ENCODE assay signal across 24 cellular contexts in genomic region chr16:2280981-2281542, GRCh38. TPM values are rescaled to one million over a fixed set of nuclear protein-coding genes. Genes with fewer than 3 reads are reported as not detected.
DNase-seq lines count a peak whose midpoint lies in the region; ATAC-seq and TF ChIP-seq lines count a peak whose summit lies in the region.
"Had no signal": no experiment of that assay in that cellular context is flagged by ENCODE, and none has a peak within 500 bp of the region (broad histone marks: within the 10 kb centered on the region; RNA-seq: fewer than 3 reads in every experiment).

No MANE protein-coding gene starts in this region.

- peaks cover 0 to 12% of the 10 kb centered on the region in 2 experiments for H3K36me3 ChIP-seq in SK-N-SH (replicated peaks in 1 of 2; ENCODE audit: control insufficient read depth in 1 of 2, insufficient read depth in 2 of 2, low read length in 1 of 2)
- peaks cover 53% of the 10 kb centered on the region for H3K36me3 ChIP-seq in WERI-Rb-1
- H3K36me3 ChIP-seq in endodermal cell (ENCODE audit: control insufficient read depth, insufficient read depth, low read length): no peaks in the 10 kb centered on the region
- H3K36me3 ChIP-seq in neuronal stem cell (replicated peaks in 1 of 2; ENCODE audit: control insufficient read depth in 2 of 2, insufficient read depth in 2 of 2, low read length in 2 of 2): peaks cover 0 to 11% of the 10 kb centered on the region in 2 donors
- H3K36me3 ChIP-seq: SJSA1 had no signal

- no peak overlapping the region for H3K4ac ChIP-seq in neuronal stem cell (ENCODE audit: low read length)

- no peaks in the 10 kb centered on the region for H3K27me3 ChIP-seq in SK-N-SH (ENCODE audit: insufficient read depth)
- no peaks in the 10 kb centered on the region for H3K27me3 ChIP-seq in WERI-Rb-1 (ENCODE audit: insufficient read depth, low read depth, severe bottlenecking)
- H3K27me3 ChIP-seq in endodermal cell (ENCODE audit: control insufficient read depth, insufficient read depth, low read length, poor library complexity, severe bottlenecking): no peaks in the 10 kb centered on the region
- no peaks in the 10 kb centered on the region for H3K27me3 ChIP-seq in neuronal stem cell (ENCODE audit: control insufficient read depth in 3 of 3, insufficient read depth in 3 of 3, low read depth in 1 of 3, low read length in 3 of 3)
- H3K27me3 ChIP-seq: BLaER1 treated with 17β-estradiol and CSF1 and Interleukin-3, amounts not matched to agents 10 nM and 100 nM had no signal

- no peak overlapping the region for H3K14ac ChIP-seq in neuronal stem cell (ENCODE audit: low read length)

- ATAC-seq in SK-N-SH treated with all-trans-retinoic acid at 6 μM for 48 hours: no peak
- ATAC-seq: Right ventricle myocardium inferior had no signal

- H3K9me3 Mint-ChIP-seq in endodermal cell (no peaks in the 10 kb centered on the region), nephron progenitor cell (no peaks in the 10 kb centered on the region)
- H3K9me3 Mint-ChIP-seq in activated T-cell treated with anti-CD3 and anti-CD28 coated beads, Interleukin-2, amount 50 U/mL, for 24 hours: no peaks in the 10 kb centered on the region
- H3K9me3 Mint-ChIP-seq: CD8-positive, alpha-beta memory T cell; HFFc6 had no signal

- H3K27me3 Mint-ChIP-seq in endodermal cell (ENCODE audit: insufficient read depth): no peaks in the 10 kb centered on the region
- H3K27me3 Mint-ChIP-seq in activated T-cell treated with anti-CD3 and anti-CD28 coated beads, Interleukin-2, amount 50 U/mL, for 24 hours: no peaks in the 10 kb centered on the region
- H3K27me3 Mint-ChIP-seq in nephron progenitor cell (ENCODE audit: low read depth, poor library complexity): peaks cover 16% of the 10 kb centered on the region

- TF ChIP-seq CTCF in SK-N-SH (IDR thresholded peaks at IDR 0.05) (no peak), WERI-Rb-1 (IDR thresholded peaks at IDR 0.05; ENCODE audit: low read depth, low read length) (no peak), endodermal cell (conservative IDR thresholded peaks at IDR 0.05) (no peak), nephron progenitor cell (IDR thresholded peaks at IDR 0.05) (no peak)

- no peak overlapping the region for H3K23ac ChIP-seq in neuronal stem cell (ENCODE audit: low read depth, low read length, poor library complexity)

- peak overlapping the region; percentile 63 for H2AK5ac ChIP-seq in neuronal stem cell (ENCODE audit: low read depth, low read length)

- H3K36me3 Mint-ChIP-seq in endodermal cell (ENCODE audit: low read depth): no peaks in the 10 kb centered on the region
- H3K36me3 Mint-ChIP-seq in activated T-cell treated with anti-CD3 and anti-CD28 coated beads, Interleukin-2, amount 50 U/mL, for 24 hours (ENCODE audit: low read depth): peaks cover 2% of the 10 kb centered on the region
- no peaks in the 10 kb centered on the region for H3K36me3 Mint-ChIP-seq in nephron progenitor cell (ENCODE audit: low read depth)

- H3K27ac ChIP-seq in SK-N-SH (ENCODE audit: low read depth in 2 of 2, low read length in 1 of 2) (no peak overlapping the region), WERI-Rb-1 (peak overlapping the region; percentile 31), endodermal cell (ENCODE audit: low read depth, low read length) (no peak overlapping the region), neuronal stem cell (replicated peaks; ENCODE audit: low read length) (no peak overlapping the region)
- H3K27ac ChIP-seq: 22Rv1; BLaER1 treated with 17β-estradiol and CSF1 and Interleukin-3, amounts not matched to agents 10 nM and 100 nM; HL-60; SJSA1 had no signal

- H3K4me3 Mint-ChIP-seq in endodermal cell: no peak overlapping the region
- H3K4me3 Mint-ChIP-seq in activated T-cell treated with anti-CD3 and anti-CD28 coated beads, Interleukin-2, amount 50 U/mL, for 24 hours: no peak overlapping the region
- no peak overlapping the region for H3K4me3 Mint-ChIP-seq in nephron progenitor cell
- H3K4me3 Mint-ChIP-seq: CD8-positive, alpha-beta memory T cell; HFFc6 had no signal

- peak overlapping the region; percentile 41 for H2BK12ac ChIP-seq in neuronal stem cell (ENCODE audit: low read length)

- no peak for TF ChIP-seq RAD21 in SK-N-SH (IDR thresholded peaks at IDR 0.05; ENCODE audit: low read length)

- no peaks in the 10 kb centered on the region for H3K79me1 ChIP-seq in neuronal stem cell (ENCODE audit: low read depth, low read length)

- no peaks in the 10 kb centered on the region for H3F3A ChIP-seq in SK-N-SH (replicated peaks; ENCODE audit: insufficient read depth)

- no peaks in the 10 kb centered on the region for H3K9me2 ChIP-seq in SK-N-SH

- H3K4me3 ChIP-seq in SK-N-SH (ENCODE audit: low read depth in 2 of 2, low read length in 1 of 2): no peak overlapping the region
- no peak overlapping the region for H3K4me3 ChIP-seq in WERI-Rb-1 (ENCODE audit: low read depth, low read length)
- no peak overlapping the region for H3K4me3 ChIP-seq in endodermal cell (ENCODE audit: low read length)
- H3K4me3 ChIP-seq in neuronal stem cell (ENCODE audit: low read length in 2 of 2): no peak overlapping the region
- H3K4me3 ChIP-seq: BLaER1 treated with 17β-estradiol and CSF1 and Interleukin-3, amounts not matched to agents 10 nM and 100 nM; SJSA1 had no signal

- H3K9ac ChIP-seq in SK-N-SH (no peak overlapping the region), endodermal cell (ENCODE audit: extremely low read depth, low read length, poor library complexity, severe bottlenecking) (no peak overlapping the region), neuronal stem cell (ENCODE audit: low read depth, low read length, poor library complexity) (peak overlapping the region; percentile 44)
- H3K9ac ChIP-seq: BLaER1 treated with 17β-estradiol and CSF1 and Interleukin-3, amounts not matched to agents 10 nM and 100 nM had no signal

- CTCF ChIA-PET in SK-N-SH (lab: Yijun Ruan, JAX): no interaction called here

- peak overlapping the region; percentile 17 for H4K8ac ChIP-seq in neuronal stem cell (ENCODE audit: low read depth, low read length)

- H2BK120ac ChIP-seq in neuronal stem cell (ENCODE audit: low read depth, low read length): no peak overlapping the region

- 89% methylated on average over 21 of the region's 24 CpGs for WGBS in SK-N-SH (ENCODE audit: low lambda C conversion rate)
- 90 to 95% methylated on average over 24 of the region's 24 CpGs for WGBS in endodermal cell (ENCODE audit: insufficient coverage in 1 of 2, insufficient read length in 1 of 2), 2 experiments
- WGBS in neuronal stem cell (ENCODE audit: extremely low coverage in 2 of 2, insufficient read length in 2 of 2, insufficient replicate concordance in 1 of 2), 2 donors: no CpG with 5 or more reads among the region's 24 CpGs

- H3K27ac Mint-ChIP-seq in endodermal cell: no peak overlapping the region
- no peak overlapping the region for H3K27ac Mint-ChIP-seq in activated T-cell treated with anti-CD3 and anti-CD28 coated beads, Interleukin-2, amount 50 U/mL, for 24 hours
- no peak overlapping the region for H3K27ac Mint-ChIP-seq in nephron progenitor cell
- H3K27ac Mint-ChIP-seq: HFFc6 had no signal

- H3K4me1 Mint-ChIP-seq in endodermal cell (no peaks in the 10 kb centered on the region), nephron progenitor cell (peaks cover 37% of the 10 kb centered on the region)
- H3K4me1 Mint-ChIP-seq in activated T-cell treated with anti-CD3 and anti-CD28 coated beads, Interleukin-2, amount 50 U/mL, for 24 hours (ENCODE audit: low read depth): no peaks in the 10 kb centered on the region
- H3K4me1 Mint-ChIP-seq: CD8-positive, alpha-beta memory T cell had no signal

- no peaks in the 10 kb centered on the region for H4K20me1 ChIP-seq in SK-N-SH (ENCODE audit: insufficient read depth)

- no peak overlapping the region for H3K18ac ChIP-seq in neuronal stem cell (ENCODE audit: low read length)

- DNase-seq in SK-N-SH (no peak), WERI-Rb-1 (no peak), endodermal cell (peak; percentile 69), neuronal stem cell (ENCODE audit: low spot score) (no peak), nephron progenitor cell (no peak), germinal center (ENCODE audit: low spot score) (no peak)
- no peak for DNase-seq in activated T-cell treated with anti-CD3 and anti-CD28 coated beads, Interleukin-2, amount 50 U/mL, for 24 hours
- DNase-seq: Calu3; CD8-positive, alpha-beta memory T cell; GDM1; HFFc6; Karpas-422; NCI-H1694; NCI-H2081 treated with DMSO at 0.1 percent for 48 hours; NCI-H2171 treated with DMSO at 0.1 percent for 48 hours; NCI-H524 treated with DMSO at 0.1 percent for 48 hours; NCI-H82; OCI-M1 had no signal

- H2AFZ ChIP-seq in SK-N-SH (ENCODE audit: low read depth) (no peak overlapping the region), neuronal stem cell (ENCODE audit: low read length) (no peak overlapping the region)

- H2BK5ac ChIP-seq in neuronal stem cell (ENCODE audit: low read length): peak overlapping the region; percentile 66

- no peak overlapping the region for H3K4me2 ChIP-seq in SK-N-SH
- H3K4me2 ChIP-seq in neuronal stem cell (ENCODE audit: insufficient read depth, low read length, poor library complexity, severe bottlenecking): no peak overlapping the region
- H3K4me2 ChIP-seq: BLaER1 treated with 17β-estradiol and CSF1 and Interleukin-3, amounts not matched to agents 10 nM and 100 nM had no signal

- H3K9me3 ChIP-seq in SK-N-SH (no peaks in the 10 kb centered on the region), WERI-Rb-1 (ENCODE audit: severe bottlenecking) (no peaks in the 10 kb centered on the region), endodermal cell (ENCODE audit: control insufficient read depth, low read length) (no peaks in the 10 kb centered on the region), neuronal stem cell (replicated peaks in 1 of 2; ENCODE audit: control insufficient read depth in 2 of 2, insufficient read depth in 1 of 2, low read depth in 1 of 2, low read length in 2 of 2) (peaks cover 0 to 2% of the 10 kb centered on the region in 2 donors)
- H3K9me3 ChIP-seq: BLaER1 treated with 17β-estradiol and CSF1 and Interleukin-3, amounts not matched to agents 10 nM and 100 nM; SJSA1 had no signal

- no peak for TF ChIP-seq EP300 in SK-N-SH (IDR thresholded peaks at IDR 0.05; ENCODE audit: borderline replicate concordance in 1 of 2, low read depth in 1 of 2, low read length in 1 of 2)

- H3K4me1 ChIP-seq in SK-N-SH (ENCODE audit: control insufficient read depth in 1 of 2, insufficient read depth in 2 of 2, low read depth in 1 of 2, low read length in 1 of 2) (no peaks in the 10 kb centered on the region), endodermal cell (ENCODE audit: control insufficient read depth, insufficient read depth, low read length) (no peaks in the 10 kb centered on the region), neuronal stem cell (ENCODE audit: control insufficient read depth in 2 of 2, insufficient read depth in 1 of 2, low read depth in 1 of 2, low read length in 2 of 2) (no peaks in the 10 kb centered on the region)
- H3K4me1 ChIP-seq: SJSA1 had no signal

- H2BK15ac ChIP-seq in neuronal stem cell (ENCODE audit: low read length): no peak overlapping the region

- POLR2A ChIA-PET in SK-N-SH (lab: Yijun Ruan, JAX): interaction anchor here (0.6 to 2.5 kb wide), 3 partner anchors 9 to 49 kb away, joined by 3 to 7 read pairs (median 3); no protein-coding TSS in a partner anchor

- H3K79me2 ChIP-seq in SK-N-SH (ENCODE audit: insufficient read depth): no peaks in the 10 kb centered on the region

- no peak overlapping the region for H4K91ac ChIP-seq in neuronal stem cell (ENCODE audit: low read depth, low read length, poor library complexity)

RNA-seq across cellular contexts. Expression of gene RNPS1, which starts 13.1 kb away (rescaled TPM):
- polyA plus RNA-seq in SK-N-SH (2012; rRNA removed): 227 and 277 TPM in 2 replicates
- polyA plus RNA-seq in SK-N-SH (2012; cell fraction: cytosol; rRNA removed): 197 and 233 TPM in 2 replicates
- 394 and 395 TPM in 2 replicates for polyA plus RNA-seq in SK-N-SH (2012; cell fraction: nucleus; rRNA removed)
- total RNA-seq in endodermal cell: 100 to 1,000 TPM; 273 to 289 TPM
- 236 TPM for polyA plus RNA-seq in endodermal cell (2013, experiment 1 of 2)
- polyA plus RNA-seq in endodermal cell (2013, experiment 2 of 2): 216 TPM
- 350 TPM for polyA plus RNA-seq in neuronal stem cell (2013, experiment 1 of 2)
- polyA plus RNA-seq in neuronal stem cell (2013, experiment 2 of 2): 344 TPM

RNA-seq across cellular contexts. Expression of gene ECI1, which starts 29.7 kb away (rescaled TPM):
- 53.3 and 61.8 TPM in 2 replicates for polyA plus RNA-seq in SK-N-SH (2012; rRNA removed)
- 25.8 and 38.7 TPM in 2 replicates for polyA plus RNA-seq in SK-N-SH (2012; cell fraction: cytosol; rRNA removed)
- 72.9 and 107 TPM in 2 replicates for polyA plus RNA-seq in SK-N-SH (2012; cell fraction: nucleus; rRNA removed)
- 10 to 100 TPM; 75.8 to 94.7 TPM for total RNA-seq in endodermal cell
- polyA plus RNA-seq in endodermal cell (2013, experiment 1 of 2): 81.0 TPM
- polyA plus RNA-seq in endodermal cell (2013, experiment 2 of 2): 77.4 TPM
- polyA plus RNA-seq in neuronal stem cell (2013, experiment 1 of 2): 58.4 TPM
- polyA plus RNA-seq in neuronal stem cell (2013, experiment 2 of 2): 57.0 TPM

RNA-seq across cellular contexts. Expression of gene DNASE1L2, which starts 44.8 kb away (rescaled TPM):
- polyA plus RNA-seq in SK-N-SH (2012; rRNA removed): 2.4 and 2.5 TPM in 2 replicates
- 0.31 and 0.63 TPM in 2 replicates for polyA plus RNA-seq in SK-N-SH (2012; cell fraction: cytosol; rRNA removed)
- polyA plus RNA-seq in SK-N-SH (2012; cell fraction: nucleus; rRNA removed): 15.1 and 20.3 TPM in 2 replicates
- total RNA-seq in endodermal cell: 1 to 10 TPM in 1 of 2 donors, under 1 TPM in 1; 0.35 to 1.3 TPM
- 0.53 TPM for polyA plus RNA-seq in endodermal cell (2013, experiment 1 of 2)
- 0.83 TPM for polyA plus RNA-seq in endodermal cell (2013, experiment 2 of 2)
- polyA plus RNA-seq in neuronal stem cell (2013, experiment 1 of 2): 0.26 TPM
- polyA plus RNA-seq in neuronal stem cell (2013, experiment 2 of 2): 0.30 TPM
- polyA plus RNA-seq: CD8-positive, alpha-beta memory T cell had no signal

RNA-seq across cellular contexts. Expression of gene E4F1, which starts 57.7 kb away (rescaled TPM):
- polyA plus RNA-seq in SK-N-SH (2012; rRNA removed): 33.0 and 34.0 TPM in 2 replicates
- 6.1 and 11.4 TPM in 2 replicates for polyA plus RNA-seq in SK-N-SH (2012; cell fraction: cytosol; rRNA removed)
- polyA plus RNA-seq in SK-N-SH (2012; cell fraction: nucleus; rRNA removed): 185 and 366 TPM in 2 replicates
- 10 to 100 TPM; 24.5 to 29.6 TPM for total RNA-seq in endodermal cell
- 25.0 TPM for polyA plus RNA-seq in endodermal cell (2013, experiment 1 of 2)
- polyA plus RNA-seq in endodermal cell (2013, experiment 2 of 2): 18.9 TPM
- polyA plus RNA-seq in neuronal stem cell (2013, experiment 1 of 2): 10.6 TPM
- 9.7 TPM for polyA plus RNA-seq in neuronal stem cell (2013, experiment 2 of 2)

RNA-seq across cellular contexts. Expression of gene ABCA3, which starts 59.5 kb away (rescaled TPM):
- 6.9 and 9.9 TPM in 2 replicates for polyA plus RNA-seq in SK-N-SH (2012; rRNA removed)
- polyA plus RNA-seq in SK-N-SH (2012; cell fraction: cytosol; rRNA removed): 3.7 and 5.7 TPM in 2 replicates
- 13.9 and 14.8 TPM in 2 replicates for polyA plus RNA-seq in SK-N-SH (2012; cell fraction: nucleus; rRNA removed)
- 1 to 10 TPM; 3.3 to 3.5 TPM for total RNA-seq in endodermal cell
- polyA plus RNA-seq in endodermal cell (2013, experiment 1 of 2): 12.2 TPM
- 11.0 TPM for polyA plus RNA-seq in endodermal cell (2013, experiment 2 of 2)
- polyA plus RNA-seq in neuronal stem cell (2013, experiment 1 of 2): 10.2 TPM
- polyA plus RNA-seq in neuronal stem cell (2013, experiment 2 of 2): 10.1 TPM
- total RNA-seq: SJSA1 had no signal
